In the genomic region with DNA sequence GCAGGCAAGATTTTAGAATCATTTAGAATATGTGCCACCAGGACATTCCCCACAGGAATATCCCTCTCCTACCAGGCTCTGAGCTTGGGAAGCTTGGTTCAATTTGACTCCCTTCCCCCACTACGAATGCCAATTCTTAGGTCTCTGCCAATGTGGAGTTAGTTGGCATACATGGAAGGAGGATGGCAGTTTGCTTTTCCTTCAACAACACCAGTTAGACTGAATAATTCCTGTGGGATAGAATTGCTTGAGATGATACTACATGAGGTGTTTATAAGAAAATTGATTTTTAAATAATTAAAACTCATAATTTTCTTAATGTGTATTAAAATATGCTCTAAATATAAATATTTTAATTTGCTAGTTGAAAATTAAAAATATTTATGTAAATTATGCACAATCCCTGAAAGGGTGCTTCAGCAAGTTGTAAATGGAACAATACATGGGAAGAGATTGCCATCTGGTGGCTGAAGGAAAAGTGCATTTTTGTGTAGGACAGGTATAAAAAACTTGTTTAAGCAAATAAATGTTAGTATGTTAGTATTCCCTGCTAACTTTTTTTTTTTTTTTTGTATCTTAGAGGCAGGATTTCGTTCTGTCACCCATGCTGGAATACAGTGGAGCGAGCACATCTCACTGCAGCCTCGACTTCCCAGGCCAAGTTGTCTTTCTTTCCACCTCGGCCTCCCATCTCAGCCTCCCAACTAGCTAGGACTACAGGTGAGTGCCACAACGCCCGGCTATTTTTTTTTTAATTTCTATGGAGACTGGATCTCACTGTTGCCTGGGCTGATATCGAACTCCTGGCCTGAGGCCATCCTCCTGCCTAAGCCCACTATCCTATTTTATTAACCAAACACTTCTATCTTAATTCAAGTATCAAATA, we compare ENCODE assay signal across 10 cellular contexts. TPM values are rescaled to one million over a fixed set of nuclear protein-coding genes. Genes with fewer than 3 reads are reported as not detected.
DNase-seq lines count a peak whose midpoint lies in the region; FAIRE-seq and TF ChIP-seq lines count a peak whose summit lies in the region.
"Had no signal": no experiment of that assay in that cellular context is flagged by ENCODE, and none has a peak within 500 bp of the region (broad histone marks: within the 10 kb centered on the region; RNA-seq: fewer than 3 reads in every experiment).

No MANE protein-coding gene starts in this region.

- H4K20me1 ChIP-seq in H9 (ENCODE audit: control insufficient read depth, insufficient read depth, insufficient read length) = no peaks in the 10 kb centered on the region
- H4K20me1 ChIP-seq: BLaER1 had no signal

- no peak overlapping the region for H3T11ph ChIP-seq in H9 (ENCODE audit: low read length)

- no peak overlapping the region for H2BK12ac ChIP-seq in H9 (ENCODE audit: insufficient read length, low read depth, low read length)

- no peaks in the 10 kb centered on the region for H3K79me1 ChIP-seq in H9 (ENCODE audit: insufficient read depth, low read depth, low read length, poor library complexity, severe bottlenecking)

- H3K27me3 ChIP-seq in H9 (ENCODE audit: insufficient read depth, low read length) = no peaks in the 10 kb centered on the region
- H3K27me3 ChIP-seq: BLaER1 had no signal

- H3K9me3 Mint-ChIP-seq in H9 = no peaks in the 10 kb centered on the region
- H3K9me3 Mint-ChIP-seq: dendritic cell treated with granulocyte-macrophage colony-stimulating factor and Interleukin-4, amounts not matched to agents 40 ng/mL and 50 ng/mL, for 4 days had no signal

- no peak overlapping the region for H2BK5ac ChIP-seq in H9 (ENCODE audit: insufficient read length, low read length)

- no peak overlapping the region for H2BK20ac ChIP-seq in H9 (ENCODE audit: low read depth, low read length, poor library complexity, severe bottlenecking)

- H3K4me2 ChIP-seq in H9 (ENCODE audit: insufficient read depth, insufficient read length, low read length) = no peak overlapping the region
- H3K4me2 ChIP-seq: BLaER1 had no signal

- no peaks in the 10 kb centered on the region for H3K23me2 ChIP-seq in H9 (ENCODE audit: insufficient read length, low read depth, low read length, poor library complexity, severe bottlenecking)

- no peak overlapping the region for H3K9ac ChIP-seq in H9 (ENCODE audit: extremely low read depth, insufficient read length, low read length)
- H3K9ac ChIP-seq: BLaER1 had no signal

- H3K9me3 ChIP-seq in H9 (ENCODE audit: control insufficient read depth, low read depth, low read length) = no peaks in the 10 kb centered on the region
- H3K9me3 ChIP-seq: BLaER1 had no signal

- H3K4me1 Mint-ChIP-seq in H9 = peaks cover 0 to 19% of the 10 kb centered on the region in 2 experiments; a peak in 3 of 4 replicates

- TF ChIP-seq CTCF in H9 (conservative IDR thresholded peaks at IDR 0.05) = peak; percentile 96

- no peak overlapping the region for H3K14ac ChIP-seq in H9 (ENCODE audit: insufficient read depth, low read length)

- H2BK15ac ChIP-seq in H9 (ENCODE audit: low read depth, low read length) = no peak overlapping the region

- H2BK120ac ChIP-seq in H9 (ENCODE audit: low read depth, low read length, poor library complexity, severe bottlenecking) = no peak overlapping the region

- no CpG with 5 or more reads among the region's 8 CpGs for WGBS in H9 (ENCODE audit: extremely low coverage, insufficient read length, low lambda C conversion rate)

- no peaks in the 10 kb centered on the region for H3K27me3 Mint-ChIP-seq in H9 (ENCODE audit: low read depth)
- H3K27me3 Mint-ChIP-seq: dendritic cell treated with granulocyte-macrophage colony-stimulating factor and Interleukin-4, amounts not matched to agents 40 ng/mL and 50 ng/mL, for 4 days had no signal

- H3K18ac ChIP-seq in H9 (ENCODE audit: insufficient read length, low read depth, low read length) = no peak overlapping the region

- no peak overlapping the region for H3K56ac ChIP-seq in H9 (ENCODE audit: insufficient read length, low read depth, low read length)

- H2AK5ac ChIP-seq in H9 (ENCODE audit: insufficient read length, low read length) = no peak overlapping the region

- no peaks in the 10 kb centered on the region for H3K79me2 ChIP-seq in H9 (ENCODE audit: insufficient read depth, low read length)

- no peak overlapping the region for H4K5ac ChIP-seq in H9 (ENCODE audit: insufficient read length, low read depth, low read length)

- H3K4ac ChIP-seq in H9 (ENCODE audit: low read depth, low read length) = no peak overlapping the region

- no peak overlapping the region for H2AFZ ChIP-seq in H9 (ENCODE audit: low read length)

- H3K27ac Mint-ChIP-seq in H9 = no peak overlapping the region
- H3K27ac Mint-ChIP-seq: dendritic cell treated with granulocyte-macrophage colony-stimulating factor and Interleukin-4, amounts not matched to agents 40 ng/mL and 50 ng/mL, for 4 days had no signal

- DNase-seq in DMS 273 (lab: John Stamatoyannopoulos, UW; ENCODE audit: unreplicated experiment) = peak; percentile 71
- no peak for DNase-seq in DMS 273 treated with DMSO at 0.1 percent for 48 hours (lab: John Stamatoyannopoulos, UW)
- DNase-seq in H9 = no peak
- peak; percentile 54 for DNase-seq in NCI-H460 (ENCODE audit: extremely low read depth, low read depth)
- DNase-seq in activated CD8-positive, alpha-beta memory T cell treated with anti-CD3 and anti-CD28 coated beads, Interleukin-2, amount 50 U/mL, for 4 hours = peak; percentile 24
- DNase-seq in frontal cortex (ENCODE audit: low spot score in 2 of 2) = peak; percentile 20 to 22
- DNase-seq in pons (ENCODE audit: low spot score) = peak; percentile 83
- no peak for DNase-seq in hepatic stellate cell (ENCODE audit: low spot score)

- H3K4me3 Mint-ChIP-seq in H9 = no peak overlapping the region
- H3K4me3 Mint-ChIP-seq: dendritic cell treated with granulocyte-macrophage colony-stimulating factor and Interleukin-4, amounts not matched to agents 40 ng/mL and 50 ng/mL, for 4 days had no signal

- H4K91ac ChIP-seq in H9 (ENCODE audit: insufficient read length, low read depth, low read length) = no peak overlapping the region

- FAIRE-seq in frontal cortex (lab: Jason Lieb, UNC) = peak; percentile 99

- no peaks in the 10 kb centered on the region; the same call in 1 of the 2 replicates for H3K4me1 ChIP-seq in H9 (ENCODE audit: insufficient read depth, low read length)

- H3K23ac ChIP-seq in H9 (ENCODE audit: insufficient read length, low read depth, low read length) = no peak overlapping the region

- H3K27ac ChIP-seq in H9 (ENCODE audit: insufficient read length, low read depth, low read length) = no peak overlapping the region
- H3K27ac ChIP-seq: BLaER1 had no signal

- H4K8ac ChIP-seq in H9 (replicated peaks; ENCODE audit: insufficient read length, low read depth, low read length) = no peak overlapping the region

- no peaks in the 10 kb centered on the region for H3K36me3 Mint-ChIP-seq in H9 (ENCODE audit: insufficient read depth in 1 of 3, low read depth in 3 of 3)

RNA-seq across cellular contexts. Expression of a gene that starts 25.8 kb away (rescaled TPM):
- total RNA-seq in H9 (2021) = 210 and 218 TPM in 2 replicates
- total RNA-seq in NCI-H460 (2014; rRNA removed; shearing (Covaris generic)) = 124 and 138 TPM in 2 replicates
- 64.9 and 91.4 TPM in 2 replicates for polyA plus RNA-seq in NCI-H460 (2014; cell fraction: nucleus; rRNA removed)
- total RNA-seq in frontal cortex = 74.2 TPM

RNA-seq across cellular contexts. Expression of a gene that starts 54.8 kb away (rescaled TPM):
- 20.5 and 20.9 TPM in 2 replicates for total RNA-seq in H9 (2021)
- 53.8 and 54.3 TPM in 2 replicates for total RNA-seq in NCI-H460 (2014; rRNA removed; shearing (Covaris generic))
- polyA plus RNA-seq in NCI-H460 (2014; cell fraction: nucleus; rRNA removed) = 29.5 and 44.6 TPM in 2 replicates
- 22.4 TPM for total RNA-seq in frontal cortex

Comparison
In these comparisons a context has a peak if more than half of its experiments do, and no peak if none do; other contexts are left out.
1. DNase-seq: peak in DMS 273 (single experiment), NCI-H460 (single experiment), activated CD8-positive, alpha-beta memory T cell treated with anti-CD3 and anti-CD28 coated beads, Interleukin-2, amount 50 U/mL, for 4 hours (single experiment), frontal cortex (2 of 2) and pons (single experiment); none in DMS 273 treated with DMSO at 0.1 percent for 48 hours (single experiment), H9 (single experiment) and hepatic stellate cell (single experiment).